Comparison of ENCODE assay signal across 6 cellular contexts in genomic region chr6:76330031-76330430, GRCh38.
"Had no signal": no experiment of that assay in that cellular context is flagged by ENCODE, and none has a peak within 500 bp of the region (broad histone marks: within the 10 kb centered on the region; RNA-seq: fewer than 3 reads in every experiment).

No MANE protein-coding gene starts in this region.

- H3K9me3 ChIP-seq: HAP-1 had no signal

- H3K27ac ChIP-seq: GM23248 had no signal

- ATAC-seq: K562 had no signal

- H2AFZ ChIP-seq: GM23248 had no signal

- H3K9ac ChIP-seq: GM23248 had no signal

- H3K36me3 ChIP-seq: HAP-1 had no signal

- H3K4me1 ChIP-seq: HAP-1 had no signal

- DNase-seq: GM23248, GOT3, H7, IMR-90 had no signal

- H3K4me3 ChIP-seq: GM23248, HAP-1, K562 had no signal
